In genomic region chr7:30433082-30433481, GRCh38 we compare ENCODE assay signal across 10 cellular contexts. TPM values are rescaled to one million over a fixed set of nuclear protein-coding genes. Genes with fewer than 3 reads are reported as not detected.
DNase-seq lines count a peak whose midpoint lies in the region; ATAC-seq and TF ChIP-seq lines count a peak whose summit lies in the region.
"Had no signal": no experiment of that assay in that cellular context is flagged by ENCODE, and none has a peak within 500 bp of the region (broad histone marks: within the 10 kb centered on the region; RNA-seq: fewer than 3 reads in every experiment).

No MANE protein-coding gene starts in this region.

- H3K27ac ChIP-seq in left ventricle myocardium inferior (replicated peaks), result peak overlapping the region; percentile 55
- no peak overlapping the region for H3K27ac ChIP-seq in CD8-positive, alpha-beta memory T cell (ENCODE audit: low read depth, low read length)
- H3K27ac ChIP-seq: SJSA1 had no signal

- intact Hi-C loops in left ventricle myocardium inferior (cut with micrococcal nuclease), result no loop called here
- intact Hi-C loops in sciatic nerve (cut with DNase I), result no loop called here

- TF ChIP-seq CTCF in left ventricle myocardium inferior (IDR thresholded peaks at IDR 0.05; ENCODE audit: borderline replicate concordance) (no peak), GM10248 (IDR thresholded peaks at IDR 0.05; ENCODE audit: control extremely low read depth, extremely low read depth, low read depth, missing control alignments) (no peak)

- H3K4me1 ChIP-seq in left ventricle myocardium inferior, result peaks cover 66% of the 10 kb centered on the region
- no peaks in the 10 kb centered on the region for H3K4me1 ChIP-seq in CD8-positive, alpha-beta memory T cell (ENCODE audit: insufficient read depth, low read length)
- H3K4me1 ChIP-seq: SJSA1 had no signal

- no peaks in the 10 kb centered on the region for H3K27me3 ChIP-seq in left ventricle myocardium inferior (ENCODE audit: low read depth)
- H3K27me3 ChIP-seq in CD8-positive, alpha-beta memory T cell (ENCODE audit: insufficient read depth, low read length, poor library complexity, severe bottlenecking), result no peaks in the 10 kb centered on the region
- H3K27me3 ChIP-seq: SJSA1 had no signal

- peak overlapping the region in 1 of 8 donors; percentile 75 for H3K27ac Mint-ChIP-seq in CD8-positive, alpha-beta memory T cell
- H3K27ac Mint-ChIP-seq: activated naive CD8-positive, alpha-beta T cell treated with anti-CD3 and anti-CD28 coated beads, Interleukin-2, amount 50 U/mL, for 24 hours had no signal

- peaks cover 14 to 91% (median 27%) of the 10 kb centered on the region in 3 donors for H3K36me3 Mint-ChIP-seq in CD8-positive, alpha-beta memory T cell

- no peak overlapping the region for H3K4me3 Mint-ChIP-seq in CD8-positive, alpha-beta memory T cell
- H3K4me3 Mint-ChIP-seq: activated naive CD8-positive, alpha-beta T cell treated with anti-CD3 and anti-CD28 coated beads, Interleukin-2, amount 50 U/mL, for 24 hours had no signal

- DNase-seq in DMS79 treated with DMSO at 0.1 percent for 48 hours (lab: John Stamatoyannopoulos, UW), result peak; percentile 77
- DNase-seq in SIG-M5 treated with dmso at 0.1 percent for 504 hours (lab: John Stamatoyannopoulos, UW; ENCODE audit: unreplicated experiment), result peak; percentile 93
- peak; percentile 58 for DNase-seq in left ventricle myocardium inferior
- DNase-seq in sciatic nerve (ENCODE audit: low spot score), result no peak
- DNase-seq in NCI-H748 treated with DMSO at 0.1 percent for 48 hours (lab: John Stamatoyannopoulos, UW), result no peak
- DNase-seq in CD8-positive, alpha-beta memory T cell, result no peak
- DNase-seq in GM10248 (ENCODE audit: extremely low spot score), result no peak
- DNase-seq: activated naive CD8-positive, alpha-beta T cell treated with anti-CD3 and anti-CD28 coated beads, Interleukin-2, amount 50 U/mL, for 24 hours had no signal

- CTCF ChIA-PET in CD8-positive, alpha-beta memory T cell (lab: Charles Lee), result no interaction called here
- CTCF ChIA-PET in GM10248 (lab: Yijun Ruan, JAX), result no interaction called here

- POLR2A ChIA-PET in CD8-positive, alpha-beta memory T cell (lab: Charles Lee), result no interaction called here
- POLR2A ChIA-PET in GM10248 (lab: Yijun Ruan, JAX), result no interaction called here

- H3K27me3 Mint-ChIP-seq in CD8-positive, alpha-beta memory T cell, result no peaks in the 10 kb centered on the region
- H3K27me3 Mint-ChIP-seq: activated naive CD8-positive, alpha-beta T cell treated with anti-CD3 and anti-CD28 coated beads, Interleukin-2, amount 50 U/mL, for 24 hours had no signal

- ATAC-seq in sciatic nerve (peak; percentile 92), HG02970 (IDR thresholded peaks at IDR 0.05; ENCODE audit: low FRiP score, unreplicated experiment) (no peak)
- ATAC-seq: activated naive CD8-positive, alpha-beta T cell treated with anti-CD3 and anti-CD28 coated beads, Interleukin-2, amount 50 U/mL, for 24 hours had no signal

- no peaks in the 10 kb centered on the region for H3K9me3 Mint-ChIP-seq in CD8-positive, alpha-beta memory T cell
- H3K9me3 Mint-ChIP-seq: activated naive CD8-positive, alpha-beta T cell treated with anti-CD3 and anti-CD28 coated beads, Interleukin-2, amount 50 U/mL, for 24 hours had no signal

- no peak overlapping the region for H3K4me3 ChIP-seq in left ventricle myocardium inferior
- H3K4me3 ChIP-seq in CD8-positive, alpha-beta memory T cell (ENCODE audit: low read length), result no peak overlapping the region
- H3K4me3 ChIP-seq: SJSA1 had no signal

- H3K36me3 ChIP-seq in left ventricle myocardium inferior, result peaks cover 85% of the 10 kb centered on the region
- peaks cover 10% of the 10 kb centered on the region for H3K36me3 ChIP-seq in CD8-positive, alpha-beta memory T cell (ENCODE audit: insufficient read depth, low read length)

- H3K4me1 Mint-ChIP-seq in CD8-positive, alpha-beta memory T cell, result no peaks in the 10 kb centered on the region

- no peaks in the 10 kb centered on the region for H3K9me3 ChIP-seq in left ventricle myocardium inferior (replicated peaks)
- no peaks in the 10 kb centered on the region for H3K9me3 ChIP-seq in CD8-positive, alpha-beta memory T cell (ENCODE audit: low read length)
- H3K9me3 ChIP-seq: SJSA1 had no signal

RNA-seq across cellular contexts. Expression of gene NOD1, which starts 45.5 kb away (rescaled TPM):
- total RNA-seq in left ventricle myocardium inferior (7.0 TPM), sciatic nerve (33.0 TPM)
- 1 to 10 TPM; 8.4 to 8.8 TPM for total RNA-seq in CD8-positive, alpha-beta memory T cell
- 8.8 TPM for polyA plus RNA-seq in CD8-positive, alpha-beta memory T cell

Comparison
In these comparisons a context has a peak if more than half of its experiments do, and no peak if none do; other contexts are left out.
1. DNase-seq: peak in DMS79 treated with DMSO at 0.1 percent for 48 hours (single experiment), SIG-M5 treated with dmso at 0.1 percent for 504 hours (single experiment) and left ventricle myocardium inferior (single experiment); none in sciatic nerve (single experiment), NCI-H748 treated with DMSO at 0.1 percent for 48 hours (single experiment), CD8-positive, alpha-beta memory T cell (0 of 5) and GM10248 (single experiment).